In genomic region chr9:67369664-67370063, GRCh38 we compare ENCODE assay signal across 7 cellular contexts.
DNase-seq lines count a peak whose midpoint lies in the region; ATAC-seq and TF ChIP-seq lines count a peak whose summit lies in the region.
"Not testable (repeated sequence)": the region's sequence is repeated elsewhere in the genome, so short reads cannot be mapped to it uniquely, and the experiment has no call there.

No MANE protein-coding gene starts in this region.

- intact Hi-C loops in Right ventricle myocardium inferior (cut with DNase I); sciatic nerve (cut with DNase I); upper lobe of right lung (cut with DNase I): not testable (repeated sequence)

- not testable (repeated sequence) for H3K36me3 Mint-ChIP-seq in natural killer cell treated with Interleukin-12 subunit alpha and Interleukin-12 subunit beta and Interleukin-15 and Interleukin-18, amount 100 ng/mL, for 72 hours; stimulated activated effector memory CD8-positive, alpha-beta T cell treated with anti-CD3 and anti-CD28 coated beads, Interleukin-12 subunit alpha, Interleukin-12 subunit beta, amount 100 ng/mL, for 72 hours; stimulated activated memory B cell treated with anti-CD40 and anti-IgM and Interleukin-4, amounts not matched to agents 10 μg/mL and 1 μg/mL and 100 μg/mL, for 72 hours

- ATAC-seq in Right ventricle myocardium inferior: peak; percentile 26
- peak; percentile 8 to 15 for ATAC-seq in natural killer cell treated with Interleukin-12 subunit alpha and Interleukin-12 subunit beta and Interleukin-15 and Interleukin-18, amount 100 ng/mL, for 72 hours
- ATAC-seq in sciatic nerve: peak; percentile 37
- peak; percentile 11 for ATAC-seq in stimulated activated effector memory CD8-positive, alpha-beta T cell treated with anti-CD3 and anti-CD28 coated beads, Interleukin-12 subunit alpha, Interleukin-12 subunit beta, amount 100 ng/mL, for 72 hours
- ATAC-seq in stimulated activated memory B cell treated with anti-CD40 and anti-IgM and Interleukin-4, amounts not matched to agents 10 μg/mL and 1 μg/mL and 100 μg/mL, for 72 hours: peak; percentile 29
- peak; percentile 5 to 60 for ATAC-seq in upper lobe of left lung (ENCODE audit: low FRiP score in 2 of 2)
- ATAC-seq in upper lobe of right lung: peak; percentile 30

- not testable (repeated sequence) for H3K4me1 ChIP-seq in upper lobe of left lung, upper lobe of right lung

- no CpG with 5 or more reads among the region's 2 CpGs for WGBS in upper lobe of left lung, 2 donors

- not testable (repeated sequence) for H3K36me3 ChIP-seq in upper lobe of left lung, upper lobe of right lung

- TF ChIP-seq POLR2A in upper lobe of left lung (IDR thresholded peaks at IDR 0.05): not testable (repeated sequence)

- not testable (repeated sequence) for H3K27ac ChIP-seq in upper lobe of left lung, upper lobe of right lung

- TF ChIP-seq CTCF in upper lobe of left lung (IDR thresholded peaks at IDR 0.05); upper lobe of right lung (IDR thresholded peaks at IDR 0.05): not testable (repeated sequence)

- not testable (repeated sequence) for H3K9me3 Mint-ChIP-seq in natural killer cell treated with Interleukin-12 subunit alpha and Interleukin-12 subunit beta and Interleukin-15 and Interleukin-18, amount 100 ng/mL, for 72 hours; stimulated activated effector memory CD8-positive, alpha-beta T cell treated with anti-CD3 and anti-CD28 coated beads, Interleukin-12 subunit alpha, Interleukin-12 subunit beta, amount 100 ng/mL, for 72 hours; stimulated activated memory B cell treated with anti-CD40 and anti-IgM and Interleukin-4, amounts not matched to agents 10 μg/mL and 1 μg/mL and 100 μg/mL, for 72 hours

- not testable (repeated sequence) for TF ChIP-seq EP300 in upper lobe of left lung (IDR thresholded peaks at IDR 0.05)

- H3K4me1 Mint-ChIP-seq in natural killer cell treated with Interleukin-12 subunit alpha and Interleukin-12 subunit beta and Interleukin-15 and Interleukin-18, amount 100 ng/mL, for 72 hours (ENCODE audit: low read depth in 2 of 2); stimulated activated effector memory CD8-positive, alpha-beta T cell treated with anti-CD3 and anti-CD28 coated beads, Interleukin-12 subunit alpha, Interleukin-12 subunit beta, amount 100 ng/mL, for 72 hours; stimulated activated memory B cell treated with anti-CD40 and anti-IgM and Interleukin-4, amounts not matched to agents 10 μg/mL and 1 μg/mL and 100 μg/mL, for 72 hours: not testable (repeated sequence)

- H3K4me3 ChIP-seq in upper lobe of left lung, upper lobe of right lung: not testable (repeated sequence)

- not testable (repeated sequence) for H3K27me3 Mint-ChIP-seq in natural killer cell treated with Interleukin-12 subunit alpha and Interleukin-12 subunit beta and Interleukin-15 and Interleukin-18, amount 100 ng/mL, for 72 hours; stimulated activated memory B cell treated with anti-CD40 and anti-IgM and Interleukin-4, amounts not matched to agents 10 μg/mL and 1 μg/mL and 100 μg/mL, for 72 hours

- not testable (repeated sequence) for DNase-seq in Right ventricle myocardium inferior (ENCODE audit: missing footprints); natural killer cell treated with Interleukin-12 subunit alpha and Interleukin-12 subunit beta and Interleukin-15 and Interleukin-18, amount 100 ng/mL, for 72 hours (ENCODE audit: low spot score); sciatic nerve (ENCODE audit: low spot score); stimulated activated effector memory CD8-positive, alpha-beta T cell treated with anti-CD3 and anti-CD28 coated beads, Interleukin-12 subunit alpha, Interleukin-12 subunit beta, amount 100 ng/mL, for 72 hours (ENCODE audit: low spot score in 2 of 2); upper lobe of left lung; upper lobe of right lung

- H3K4me3 Mint-ChIP-seq in natural killer cell treated with Interleukin-12 subunit alpha and Interleukin-12 subunit beta and Interleukin-15 and Interleukin-18, amount 100 ng/mL, for 72 hours; stimulated activated effector memory CD8-positive, alpha-beta T cell treated with anti-CD3 and anti-CD28 coated beads, Interleukin-12 subunit alpha, Interleukin-12 subunit beta, amount 100 ng/mL, for 72 hours; stimulated activated memory B cell treated with anti-CD40 and anti-IgM and Interleukin-4, amounts not matched to agents 10 μg/mL and 1 μg/mL and 100 μg/mL, for 72 hours: not testable (repeated sequence)

- not testable (repeated sequence) for H3K27me3 ChIP-seq in upper lobe of left lung, upper lobe of right lung

- H3K9me3 ChIP-seq in upper lobe of left lung, upper lobe of right lung: not testable (repeated sequence)

- not testable (repeated sequence) for H3K27ac Mint-ChIP-seq in natural killer cell treated with Interleukin-12 subunit alpha and Interleukin-12 subunit beta and Interleukin-15 and Interleukin-18, amount 100 ng/mL, for 72 hours; stimulated activated effector memory CD8-positive, alpha-beta T cell treated with anti-CD3 and anti-CD28 coated beads, Interleukin-12 subunit alpha, Interleukin-12 subunit beta, amount 100 ng/mL, for 72 hours; stimulated activated memory B cell treated with anti-CD40 and anti-IgM and Interleukin-4, amounts not matched to agents 10 μg/mL and 1 μg/mL and 100 μg/mL, for 72 hours
